12 cellular contexts compared by ENCODE assay signal in genomic region chr22:27224485-27225364, GRCh38.
A peak's percentile ranks its signal among the peaks of the same experiment; 100 is the strongest.
DNase-seq lines count a peak whose midpoint lies in the region; ATAC-seq and TF ChIP-seq lines count a peak whose summit lies in the region.
"Had no signal": no experiment of that assay in that cellular context is flagged by ENCODE, and none has a peak within 500 bp of the region (broad histone marks: within the 10 kb centered on the region; RNA-seq: fewer than 3 reads in every experiment).

No MANE protein-coding gene starts in this region.

- H3K36me3 Mint-ChIP-seq in activated naive CD4-positive, alpha-beta T cell treated with anti-CD3 and anti-CD28 coated beads, Interleukin-2, amount 50 U/mL, for 72 hours, result no peaks in the 10 kb centered on the region

- H4K20me1 ChIP-seq in smooth muscle cell (ENCODE audit: low read depth), result no peaks in the 10 kb centered on the region

- peak overlapping the region; percentile 29 for H3K4me3 ChIP-seq in brain microvascular endothelial cell (ENCODE audit: low read depth, low read length)
- no peak overlapping the region for H3K4me3 ChIP-seq in smooth muscle cell

- ATAC-seq in activated naive CD4-positive, alpha-beta T cell treated with anti-CD3 and anti-CD28 coated beads, Interleukin-2, amount 50 U/mL, for 72 hours, result no peak
- no peak for ATAC-seq in GM18511 (IDR thresholded peaks at IDR 0.05; ENCODE audit: unreplicated experiment)
- ATAC-seq in GM21447 (IDR thresholded peaks at IDR 0.05; ENCODE audit: unreplicated experiment), result no peak
- ATAC-seq: stimulated activated naive CD8-positive, alpha-beta T cell treated with anti-CD3 and anti-CD28 coated beads, Interleukin-15, Interleukin-2, amounts not matched to agents 100 U/mL and 50 U/mL, for 24 hours had no signal

- no peak overlapping the region for H2AFZ ChIP-seq in smooth muscle cell (ENCODE audit: low read depth)

- H3K4me1 ChIP-seq in smooth muscle cell (ENCODE audit: low read depth), result peaks cover 8% of the 10 kb centered on the region

- DNase-seq in H4 (ENCODE audit: low spot score) (peak; percentile 47), brain microvascular endothelial cell (peak; percentile 90), islet precursor cell (peak; percentile 73), smooth muscle cell (lab: John Stamatoyannopoulos, UW; ENCODE audit: unreplicated experiment) (no peak), NCI-H2081 treated with DMSO at 0.1 percent for 48 hours (lab: John Stamatoyannopoulos, UW) (no peak)
- no peak for DNase-seq in activated naive CD4-positive, alpha-beta T cell treated with anti-CD3 and anti-CD28 coated beads, Interleukin-2, amount 50 U/mL, for 72 hours (ENCODE audit: low spot score in 2 of 2)
- DNase-seq: NCI-H2029 treated with DMSO at 0.1 percent for 48 hours; occipital lobe; stimulated activated naive CD8-positive, alpha-beta T cell treated with anti-CD3 and anti-CD28 coated beads, Interleukin-15, Interleukin-2, amounts not matched to agents 100 U/mL and 50 U/mL, for 24 hours had no signal

- no peak for TF ChIP-seq CTCF in brain microvascular endothelial cell (IDR thresholded peaks at IDR 0.05; ENCODE audit: low read depth, low read length, missing control alignments)
- no peak for TF ChIP-seq CTCF in smooth muscle cell (IDR thresholded peaks at IDR 0.05; ENCODE audit: borderline replicate concordance, insufficient read depth, poor library complexity, severe bottlenecking)

- no peaks in the 10 kb centered on the region for H3K9me3 ChIP-seq in smooth muscle cell (replicated peaks; ENCODE audit: low read depth)

- H3K4me2 ChIP-seq in smooth muscle cell, result peak overlapping the region; percentile 3

- no peaks in the 10 kb centered on the region for H3K9me3 Mint-ChIP-seq in activated naive CD4-positive, alpha-beta T cell treated with anti-CD3 and anti-CD28 coated beads, Interleukin-2, amount 50 U/mL, for 72 hours

- H3K9ac ChIP-seq in smooth muscle cell (ENCODE audit: low read depth), result no peak overlapping the region

- WGBS in smooth muscle cell (ENCODE audit: low lambda C conversion rate), result 35% methylated on average over 17 of the region's 17 CpGs

- H3F3A ChIP-seq in smooth muscle cell (ENCODE audit: low read depth), result peaks cover 9% of the 10 kb centered on the region

- H3K27me3 ChIP-seq in brain microvascular endothelial cell (replicated peaks), result no peaks in the 10 kb centered on the region
- no peaks in the 10 kb centered on the region for H3K27me3 ChIP-seq in smooth muscle cell (ENCODE audit: low read depth)

- no peak overlapping the region for H3K27ac Mint-ChIP-seq in activated naive CD4-positive, alpha-beta T cell treated with anti-CD3 and anti-CD28 coated beads, Interleukin-2, amount 50 U/mL, for 72 hours
- H3K27ac Mint-ChIP-seq: activated T-helper 2 cell treated with anti-CD3 and anti-CD28 coated beads, Interferon-gamma antibody, Interleukin-2, Interleukin-4, amounts not matched to agents 10 μg/mL and 5 μg/mL and 100 μg/mL, durations not matched to agents 14 hours and 24 hours and 36 hours had no signal

- in situ Hi-C loops in brain microvascular endothelial cell (cut with HindIII; ENCODE audit: low pct_ligation_motif_present, low sequenced_read_pairs), result no loop called here

- H3K36me3 ChIP-seq in brain microvascular endothelial cell (replicated peaks) (peaks cover 2% of the 10 kb centered on the region), smooth muscle cell (ENCODE audit: low read depth) (no peaks in the 10 kb centered on the region)

- H3K27ac ChIP-seq in brain microvascular endothelial cell, result peak overlapping the region; percentile 91
- H3K27ac ChIP-seq in smooth muscle cell (ENCODE audit: low read depth), result peak overlapping the region; percentile 65

- no peaks in the 10 kb centered on the region for H3K79me2 ChIP-seq in smooth muscle cell (ENCODE audit: low read depth)

Comparison
In these comparisons a context has a peak if more than half of its experiments do, and no peak if none do; other contexts are left out.
1. DNase-seq: peak in H4 (single experiment), brain microvascular endothelial cell (single experiment) and islet precursor cell (single experiment); none in smooth muscle cell (single experiment), NCI-H2081 treated with DMSO at 0.1 percent for 48 hours (single experiment) and activated naive CD4-positive, alpha-beta T cell treated with anti-CD3 and anti-CD28 coated beads, Interleukin-2, amount 50 U/mL, for 72 hours (0 of 2).